Comparison of ENCODE assay signal across 1 cellular context in the genomic region with DNA sequence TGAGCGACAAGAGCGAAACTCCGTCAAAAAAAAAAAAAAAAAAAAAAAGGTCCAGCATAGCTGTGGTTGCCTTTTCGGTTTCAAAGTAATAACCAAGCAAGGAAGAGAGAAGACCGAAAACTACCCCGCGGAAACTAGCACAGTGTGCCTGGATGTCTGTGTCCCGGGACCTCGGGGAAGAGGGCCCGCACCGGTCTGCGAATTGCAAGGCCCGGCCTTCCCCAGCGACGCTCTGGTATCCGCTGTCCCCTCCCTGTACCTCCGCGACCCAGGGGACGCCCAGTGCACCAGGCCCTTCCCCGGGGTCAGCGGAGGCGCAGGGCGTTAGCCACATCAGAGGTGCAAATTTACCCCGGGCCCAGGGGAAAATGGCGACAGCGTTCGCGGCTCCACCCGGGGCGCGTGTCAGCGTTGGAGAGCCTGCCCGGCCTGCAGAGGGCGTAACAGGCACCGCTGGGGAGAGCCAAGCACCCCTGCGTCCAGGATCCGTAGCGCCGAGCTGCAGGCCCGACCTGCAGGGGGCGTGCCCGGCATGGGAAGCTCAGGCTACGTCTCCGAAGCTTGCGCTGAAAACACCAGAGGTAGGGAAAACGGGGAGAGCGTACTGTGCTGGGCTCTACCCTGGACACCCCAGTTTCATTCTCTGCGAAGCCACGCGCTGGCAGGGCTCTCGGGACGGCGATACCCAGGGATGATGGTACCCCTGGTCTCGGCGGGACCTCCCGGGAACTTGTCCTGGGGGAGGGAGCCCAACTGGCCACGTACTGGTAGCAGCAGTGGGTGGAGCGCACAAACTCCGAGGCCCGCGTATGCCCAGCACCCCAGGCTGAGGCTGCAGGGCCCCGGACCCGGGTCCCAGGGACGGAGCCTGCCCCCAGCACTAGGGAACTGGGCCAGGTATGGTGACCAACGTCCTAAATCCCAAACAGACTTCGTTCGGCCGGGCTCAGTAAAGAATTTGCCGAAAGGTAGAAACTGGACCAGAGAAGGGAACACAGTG.
TF ChIP-seq lines count a peak whose summit lies in the region.

No MANE protein-coding gene starts in this region.

TF ChIP-seq in GM23338, 12 proteins besides CTCF, POLR2A, EP300 and RAD21 (continued from another document):
- TF ChIP-seq, protein P1, sequence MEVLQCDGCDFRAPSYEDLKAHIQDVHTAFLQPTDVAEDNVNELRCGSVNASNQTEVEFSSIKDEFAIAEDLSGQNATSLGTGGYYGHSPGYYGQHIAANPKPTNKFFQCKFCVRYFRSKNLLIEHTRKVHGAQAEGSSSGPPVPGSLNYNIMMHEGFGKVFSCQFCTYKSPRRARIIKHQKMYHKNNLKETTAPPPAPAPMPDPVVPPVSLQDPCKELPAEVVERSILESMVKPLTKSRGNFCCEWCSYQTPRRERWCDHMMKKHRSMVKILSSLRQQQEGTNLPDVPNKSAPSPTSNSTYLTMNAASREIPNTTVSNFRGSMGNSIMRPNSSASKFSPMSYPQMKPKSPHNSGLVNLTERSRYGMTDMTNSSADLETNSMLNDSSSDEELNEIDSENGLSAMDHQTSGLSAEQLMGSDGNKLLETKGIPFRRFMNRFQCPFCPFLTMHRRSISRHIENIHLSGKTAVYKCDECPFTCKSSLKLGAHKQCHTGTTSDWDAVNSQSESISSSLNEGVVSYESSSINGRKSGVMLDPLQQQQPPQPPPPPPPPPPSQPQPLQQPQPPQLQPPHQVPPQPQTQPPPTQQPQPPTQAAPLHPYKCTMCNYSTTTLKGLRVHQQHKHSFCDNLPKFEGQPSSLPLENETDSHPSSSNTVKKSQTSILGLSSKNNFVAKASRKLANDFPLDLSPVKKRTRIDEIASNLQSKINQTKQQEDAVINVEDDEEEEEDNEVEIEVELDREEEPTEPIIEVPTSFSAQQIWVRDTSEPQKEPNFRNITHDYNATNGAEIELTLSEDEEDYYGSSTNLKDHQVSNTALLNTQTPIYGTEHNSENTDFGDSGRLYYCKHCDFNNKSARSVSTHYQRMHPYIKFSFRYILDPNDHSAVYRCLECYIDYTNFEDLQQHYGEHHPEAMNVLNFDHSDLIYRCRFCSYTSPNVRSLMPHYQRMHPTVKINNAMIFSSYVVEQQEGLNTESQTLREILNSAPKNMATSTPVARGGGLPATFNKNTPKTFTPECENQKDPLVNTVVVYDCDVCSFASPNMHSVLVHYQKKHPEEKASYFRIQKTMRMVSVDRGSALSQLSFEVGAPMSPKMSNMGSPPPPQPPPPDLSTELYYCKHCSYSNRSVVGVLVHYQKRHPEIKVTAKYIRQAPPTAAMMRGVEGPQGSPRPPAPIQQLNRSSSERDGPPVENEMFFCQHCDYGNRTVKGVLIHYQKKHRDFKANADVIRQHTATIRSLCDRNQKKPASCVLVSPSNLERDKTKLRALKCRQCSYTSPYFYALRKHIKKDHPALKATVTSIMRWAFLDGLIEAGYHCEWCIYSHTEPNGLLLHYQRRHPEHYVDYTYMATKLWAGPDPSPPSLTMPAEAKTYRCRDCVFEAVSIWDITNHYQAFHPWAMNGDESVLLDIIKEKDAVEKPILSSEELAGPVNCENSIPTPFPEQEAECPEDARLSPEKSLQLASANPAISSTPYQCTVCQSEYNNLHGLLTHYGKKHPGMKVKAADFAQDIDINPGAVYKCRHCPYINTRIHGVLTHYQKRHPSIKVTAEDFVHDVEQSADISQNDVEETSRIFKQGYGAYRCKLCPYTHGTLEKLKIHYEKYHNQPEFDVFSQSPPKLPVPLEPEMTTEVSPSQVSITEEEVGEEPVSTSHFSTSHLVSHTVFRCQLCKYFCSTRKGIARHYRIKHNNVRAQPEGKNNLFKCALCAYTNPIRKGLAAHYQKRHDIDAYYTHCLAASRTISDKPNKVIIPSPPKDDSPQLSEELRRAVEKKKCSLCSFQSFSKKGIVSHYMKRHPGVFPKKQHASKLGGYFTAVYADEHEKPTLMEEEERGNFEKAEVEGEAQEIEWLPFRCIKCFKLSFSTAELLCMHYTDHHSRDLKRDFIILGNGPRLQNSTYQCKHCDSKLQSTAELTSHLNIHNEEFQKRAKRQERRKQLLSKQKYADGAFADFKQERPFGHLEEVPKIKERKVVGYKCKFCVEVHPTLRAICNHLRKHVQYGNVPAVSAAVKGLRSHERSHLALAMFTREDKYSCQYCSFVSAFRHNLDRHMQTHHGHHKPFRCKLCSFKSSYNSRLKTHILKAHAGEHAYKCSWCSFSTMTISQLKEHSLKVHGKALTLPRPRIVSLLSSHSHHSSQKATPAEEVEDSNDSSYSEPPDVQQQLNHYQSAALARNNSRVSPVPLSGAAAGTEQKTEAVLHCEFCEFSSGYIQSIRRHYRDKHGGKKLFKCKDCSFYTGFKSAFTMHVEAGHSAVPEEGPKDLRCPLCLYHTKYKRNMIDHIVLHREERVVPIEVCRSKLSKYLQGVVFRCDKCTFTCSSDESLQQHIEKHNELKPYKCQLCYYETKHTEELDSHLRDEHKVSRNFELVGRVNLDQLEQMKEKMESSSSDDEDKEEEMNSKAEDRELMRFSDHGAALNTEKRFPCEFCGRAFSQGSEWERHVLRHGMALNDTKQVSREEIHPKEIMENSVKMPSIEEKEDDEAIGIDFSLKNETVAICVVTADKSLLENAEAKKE (CRISPR knock-in tag; IDR thresholded peaks at IDR 0.05) = no peak
- peak; percentile 70 for TF ChIP-seq ZNF331 (CRISPR knock-in tag; IDR thresholded peaks at IDR 0.05; ENCODE audit: low read depth)
